ENCODE assay signal across 1 cellular context in the genomic region with DNA sequence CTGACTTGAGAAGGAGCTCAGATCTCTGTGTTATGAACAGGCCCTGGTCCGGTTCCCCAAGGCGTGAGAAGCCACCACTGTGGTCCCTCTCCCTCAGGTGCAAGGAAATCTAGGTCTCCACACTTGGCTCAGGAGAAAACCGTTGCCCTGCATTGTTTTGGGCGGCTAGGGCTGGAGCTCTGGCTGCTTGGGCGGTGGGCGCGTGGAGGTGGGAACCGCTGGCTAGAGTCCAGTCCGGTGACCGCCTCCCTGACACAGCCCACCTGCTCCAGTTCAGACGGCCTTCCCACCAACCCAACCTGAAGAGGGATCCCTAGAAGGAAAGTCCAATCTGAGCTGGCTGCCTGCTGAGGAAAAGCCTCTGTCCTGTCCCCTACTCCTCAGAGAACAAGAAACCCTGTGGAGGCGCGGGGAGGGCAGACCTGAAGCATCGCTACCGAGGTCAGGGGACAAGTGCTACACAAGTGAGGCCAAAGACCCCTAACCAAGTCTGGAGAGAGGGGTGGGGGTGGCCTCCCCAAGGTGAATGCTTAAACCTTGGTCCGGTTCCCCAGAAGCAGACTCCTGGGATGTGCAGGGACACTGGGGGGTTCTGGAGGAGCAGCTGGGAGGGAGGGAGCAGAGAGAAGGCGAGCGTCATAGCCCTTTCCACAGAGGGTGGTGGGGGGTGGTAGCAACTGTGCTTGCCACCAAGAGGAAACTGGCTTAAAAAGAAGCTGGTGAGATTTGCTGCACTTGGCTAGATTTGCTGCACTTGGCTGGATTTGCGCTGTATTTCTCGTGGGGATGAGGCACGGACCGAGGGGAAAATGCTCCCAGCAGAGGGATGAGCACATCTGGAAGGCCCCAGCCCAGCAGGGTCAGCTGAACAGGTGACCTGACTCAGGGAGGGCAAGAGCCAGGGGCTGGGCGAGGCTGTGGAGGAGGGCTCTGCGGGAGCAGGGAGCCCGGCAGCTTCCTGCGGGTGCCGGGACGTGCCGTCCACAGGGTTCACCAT.
TF ChIP-seq lines count a peak whose summit lies in the region.

No MANE protein-coding gene starts in this region.

TF ChIP-seq in GM23338, 12 proteins besides CTCF, POLR2A, EP300 and RAD21 (continued from another document):
- TF ChIP-seq, protein P1, sequence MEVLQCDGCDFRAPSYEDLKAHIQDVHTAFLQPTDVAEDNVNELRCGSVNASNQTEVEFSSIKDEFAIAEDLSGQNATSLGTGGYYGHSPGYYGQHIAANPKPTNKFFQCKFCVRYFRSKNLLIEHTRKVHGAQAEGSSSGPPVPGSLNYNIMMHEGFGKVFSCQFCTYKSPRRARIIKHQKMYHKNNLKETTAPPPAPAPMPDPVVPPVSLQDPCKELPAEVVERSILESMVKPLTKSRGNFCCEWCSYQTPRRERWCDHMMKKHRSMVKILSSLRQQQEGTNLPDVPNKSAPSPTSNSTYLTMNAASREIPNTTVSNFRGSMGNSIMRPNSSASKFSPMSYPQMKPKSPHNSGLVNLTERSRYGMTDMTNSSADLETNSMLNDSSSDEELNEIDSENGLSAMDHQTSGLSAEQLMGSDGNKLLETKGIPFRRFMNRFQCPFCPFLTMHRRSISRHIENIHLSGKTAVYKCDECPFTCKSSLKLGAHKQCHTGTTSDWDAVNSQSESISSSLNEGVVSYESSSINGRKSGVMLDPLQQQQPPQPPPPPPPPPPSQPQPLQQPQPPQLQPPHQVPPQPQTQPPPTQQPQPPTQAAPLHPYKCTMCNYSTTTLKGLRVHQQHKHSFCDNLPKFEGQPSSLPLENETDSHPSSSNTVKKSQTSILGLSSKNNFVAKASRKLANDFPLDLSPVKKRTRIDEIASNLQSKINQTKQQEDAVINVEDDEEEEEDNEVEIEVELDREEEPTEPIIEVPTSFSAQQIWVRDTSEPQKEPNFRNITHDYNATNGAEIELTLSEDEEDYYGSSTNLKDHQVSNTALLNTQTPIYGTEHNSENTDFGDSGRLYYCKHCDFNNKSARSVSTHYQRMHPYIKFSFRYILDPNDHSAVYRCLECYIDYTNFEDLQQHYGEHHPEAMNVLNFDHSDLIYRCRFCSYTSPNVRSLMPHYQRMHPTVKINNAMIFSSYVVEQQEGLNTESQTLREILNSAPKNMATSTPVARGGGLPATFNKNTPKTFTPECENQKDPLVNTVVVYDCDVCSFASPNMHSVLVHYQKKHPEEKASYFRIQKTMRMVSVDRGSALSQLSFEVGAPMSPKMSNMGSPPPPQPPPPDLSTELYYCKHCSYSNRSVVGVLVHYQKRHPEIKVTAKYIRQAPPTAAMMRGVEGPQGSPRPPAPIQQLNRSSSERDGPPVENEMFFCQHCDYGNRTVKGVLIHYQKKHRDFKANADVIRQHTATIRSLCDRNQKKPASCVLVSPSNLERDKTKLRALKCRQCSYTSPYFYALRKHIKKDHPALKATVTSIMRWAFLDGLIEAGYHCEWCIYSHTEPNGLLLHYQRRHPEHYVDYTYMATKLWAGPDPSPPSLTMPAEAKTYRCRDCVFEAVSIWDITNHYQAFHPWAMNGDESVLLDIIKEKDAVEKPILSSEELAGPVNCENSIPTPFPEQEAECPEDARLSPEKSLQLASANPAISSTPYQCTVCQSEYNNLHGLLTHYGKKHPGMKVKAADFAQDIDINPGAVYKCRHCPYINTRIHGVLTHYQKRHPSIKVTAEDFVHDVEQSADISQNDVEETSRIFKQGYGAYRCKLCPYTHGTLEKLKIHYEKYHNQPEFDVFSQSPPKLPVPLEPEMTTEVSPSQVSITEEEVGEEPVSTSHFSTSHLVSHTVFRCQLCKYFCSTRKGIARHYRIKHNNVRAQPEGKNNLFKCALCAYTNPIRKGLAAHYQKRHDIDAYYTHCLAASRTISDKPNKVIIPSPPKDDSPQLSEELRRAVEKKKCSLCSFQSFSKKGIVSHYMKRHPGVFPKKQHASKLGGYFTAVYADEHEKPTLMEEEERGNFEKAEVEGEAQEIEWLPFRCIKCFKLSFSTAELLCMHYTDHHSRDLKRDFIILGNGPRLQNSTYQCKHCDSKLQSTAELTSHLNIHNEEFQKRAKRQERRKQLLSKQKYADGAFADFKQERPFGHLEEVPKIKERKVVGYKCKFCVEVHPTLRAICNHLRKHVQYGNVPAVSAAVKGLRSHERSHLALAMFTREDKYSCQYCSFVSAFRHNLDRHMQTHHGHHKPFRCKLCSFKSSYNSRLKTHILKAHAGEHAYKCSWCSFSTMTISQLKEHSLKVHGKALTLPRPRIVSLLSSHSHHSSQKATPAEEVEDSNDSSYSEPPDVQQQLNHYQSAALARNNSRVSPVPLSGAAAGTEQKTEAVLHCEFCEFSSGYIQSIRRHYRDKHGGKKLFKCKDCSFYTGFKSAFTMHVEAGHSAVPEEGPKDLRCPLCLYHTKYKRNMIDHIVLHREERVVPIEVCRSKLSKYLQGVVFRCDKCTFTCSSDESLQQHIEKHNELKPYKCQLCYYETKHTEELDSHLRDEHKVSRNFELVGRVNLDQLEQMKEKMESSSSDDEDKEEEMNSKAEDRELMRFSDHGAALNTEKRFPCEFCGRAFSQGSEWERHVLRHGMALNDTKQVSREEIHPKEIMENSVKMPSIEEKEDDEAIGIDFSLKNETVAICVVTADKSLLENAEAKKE (CRISPR knock-in tag; IDR thresholded peaks at IDR 0.05): no peak
- TF ChIP-seq, protein P2, sequence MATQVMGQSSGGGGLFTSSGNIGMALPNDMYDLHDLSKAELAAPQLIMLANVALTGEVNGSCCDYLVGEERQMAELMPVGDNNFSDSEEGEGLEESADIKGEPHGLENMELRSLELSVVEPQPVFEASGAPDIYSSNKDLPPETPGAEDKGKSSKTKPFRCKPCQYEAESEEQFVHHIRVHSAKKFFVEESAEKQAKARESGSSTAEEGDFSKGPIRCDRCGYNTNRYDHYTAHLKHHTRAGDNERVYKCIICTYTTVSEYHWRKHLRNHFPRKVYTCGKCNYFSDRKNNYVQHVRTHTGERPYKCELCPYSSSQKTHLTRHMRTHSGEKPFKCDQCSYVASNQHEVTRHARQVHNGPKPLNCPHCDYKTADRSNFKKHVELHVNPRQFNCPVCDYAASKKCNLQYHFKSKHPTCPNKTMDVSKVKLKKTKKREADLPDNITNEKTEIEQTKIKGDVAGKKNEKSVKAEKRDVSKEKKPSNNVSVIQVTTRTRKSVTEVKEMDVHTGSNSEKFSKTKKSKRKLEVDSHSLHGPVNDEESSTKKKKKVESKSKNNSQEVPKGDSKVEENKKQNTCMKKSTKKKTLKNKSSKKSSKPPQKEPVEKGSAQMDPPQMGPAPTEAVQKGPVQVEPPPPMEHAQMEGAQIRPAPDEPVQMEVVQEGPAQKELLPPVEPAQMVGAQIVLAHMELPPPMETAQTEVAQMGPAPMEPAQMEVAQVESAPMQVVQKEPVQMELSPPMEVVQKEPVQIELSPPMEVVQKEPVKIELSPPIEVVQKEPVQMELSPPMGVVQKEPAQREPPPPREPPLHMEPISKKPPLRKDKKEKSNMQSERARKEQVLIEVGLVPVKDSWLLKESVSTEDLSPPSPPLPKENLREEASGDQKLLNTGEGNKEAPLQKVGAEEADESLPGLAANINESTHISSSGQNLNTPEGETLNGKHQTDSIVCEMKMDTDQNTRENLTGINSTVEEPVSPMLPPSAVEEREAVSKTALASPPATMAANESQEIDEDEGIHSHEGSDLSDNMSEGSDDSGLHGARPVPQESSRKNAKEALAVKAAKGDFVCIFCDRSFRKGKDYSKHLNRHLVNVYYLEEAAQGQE (IDR thresholded peaks at IDR 0.05; ENCODE audit: unreplicated experiment): no peak
